In the genomic region with DNA sequence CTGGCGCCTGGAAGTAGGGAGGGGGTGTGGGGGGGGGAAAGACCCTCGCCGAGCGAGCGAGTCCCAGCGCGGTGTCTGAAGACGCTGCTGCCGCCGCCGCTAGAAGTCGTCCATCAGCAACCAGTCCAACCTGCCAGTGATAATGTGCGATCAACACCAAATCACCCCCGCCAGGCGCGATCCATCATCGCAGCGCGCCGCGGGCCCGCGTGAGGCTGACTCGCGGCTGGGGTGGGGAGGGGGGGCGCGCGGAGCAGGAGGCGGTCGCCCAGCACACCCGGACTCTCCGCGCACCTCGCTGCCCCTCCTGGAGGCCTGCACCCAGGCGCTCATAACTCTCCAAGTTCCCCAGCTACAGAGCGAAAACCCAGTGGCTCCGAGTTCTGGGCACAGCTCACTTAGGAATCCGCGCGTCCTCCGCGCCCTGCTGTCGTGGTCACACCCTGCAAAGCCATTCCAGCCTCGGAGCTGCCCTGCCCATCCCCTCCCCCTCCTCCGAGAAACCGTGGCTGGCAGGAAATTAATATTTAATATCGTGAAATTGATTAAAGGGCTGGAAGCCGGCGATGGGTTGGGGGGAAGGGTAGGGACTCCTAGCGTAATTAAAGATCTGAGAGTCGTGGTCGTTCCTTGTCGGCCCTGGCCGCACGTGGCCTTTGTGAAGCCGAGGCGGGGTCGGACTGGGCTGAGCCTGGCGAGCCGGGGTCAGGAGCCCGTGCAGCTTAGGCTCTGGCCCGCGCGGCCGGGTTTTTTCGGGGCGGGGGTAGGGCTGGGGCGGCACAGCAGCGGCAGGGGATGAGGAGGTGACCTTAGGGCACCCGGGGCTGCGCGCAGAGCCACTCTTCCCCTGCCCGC, we compare ENCODE assay signal across 9 cellular contexts. TPM values are rescaled to one million over a fixed set of nuclear protein-coding genes. Genes with fewer than 3 reads are reported as not detected.
DNase-seq lines count a peak whose midpoint lies in the region; ATAC-seq, FAIRE-seq and TF ChIP-seq lines count a peak whose summit lies in the region.
"Had no signal": no experiment of that assay in that cellular context is flagged by ENCODE, and none has a peak within 500 bp of the region (broad histone marks: within the 10 kb centered on the region; RNA-seq: fewer than 3 reads in every experiment).

No MANE protein-coding gene starts in this region.

- no TSS peak for BruUV-seq in endothelial cell of umbilical vein (replicated peaks; lab: Mats Ljungman, UMichigan)

- no peak overlapping the region for H3K27ac ChIP-seq in CD8-positive, alpha-beta T cell (ENCODE audit: low read depth, low read length)
- H3K27ac ChIP-seq in endothelial cell of umbilical vein (ENCODE audit: insufficient read depth, low read depth, low read length) (no peak overlapping the region), osteoblast (ENCODE audit: low read depth, low read length) (no peak overlapping the region)

- H3K9me3 ChIP-seq in CD8-positive, alpha-beta T cell (ENCODE audit: low read length), result no peaks in the 10 kb centered on the region
- H3K9me3 ChIP-seq in endothelial cell of umbilical vein (replicated peaks; ENCODE audit: control insufficient read depth, insufficient read depth, low read length) (no peaks in the 10 kb centered on the region), osteoblast (ENCODE audit: low read depth, low read length) (no peaks in the 10 kb centered on the region)

- H3K9ac ChIP-seq in endothelial cell of umbilical vein (replicated peaks; ENCODE audit: extremely low read depth, insufficient read depth, low read length), result peak overlapping the region; percentile 42

- H3K4me1 Mint-ChIP-seq in CD8-positive, alpha-beta T cell (ENCODE audit: low read depth), result peaks cover 16% of the 10 kb centered on the region

- H3K4me2 ChIP-seq in endothelial cell of umbilical vein (ENCODE audit: insufficient read depth, low read length) (peak overlapping the region; percentile 58), osteoblast (ENCODE audit: insufficient read depth, low read length) (no peak overlapping the region)

- FAIRE-seq in endothelial cell of umbilical vein (lab: Jason Lieb, UNC), result no peak
- FAIRE-seq: islet of Langerhans had no signal

- no peaks in the 10 kb centered on the region for H3K36me3 ChIP-seq in CD8-positive, alpha-beta T cell (ENCODE audit: insufficient read depth, low read length)
- H3K36me3 ChIP-seq in endothelial cell of umbilical vein (ENCODE audit: control insufficient read depth in 2 of 2, extremely low read depth in 1 of 2, insufficient read depth in 2 of 2, low read length in 2 of 2) (no peaks in the 10 kb centered on the region), osteoblast (ENCODE audit: insufficient read depth, low read length) (no peaks in the 10 kb centered on the region)

- H3K79me2 ChIP-seq in endothelial cell of umbilical vein (ENCODE audit: control insufficient read depth, insufficient read depth, low read length) (no peaks in the 10 kb centered on the region), osteoblast (ENCODE audit: insufficient read depth, low read length) (no peaks in the 10 kb centered on the region)

- TF ChIP-seq POLR2A in endothelial cell of umbilical vein (IDR thresholded peaks at IDR 0.05; ENCODE audit: low read depth, low read length), result no peak

- no peaks in the 10 kb centered on the region for H3K36me3 Mint-ChIP-seq in CD8-positive, alpha-beta T cell

- dilution Hi-C loops in endothelial cell of umbilical vein (cut with MboI; ENCODE audit: extremely low pct_ligation_motif_present, low sequenced_read_pairs), result no loop called here

- H3K27me3 Mint-ChIP-seq in CD8-positive, alpha-beta T cell (ENCODE audit: low read depth), result no peaks in the 10 kb centered on the region

- H3K27me3 ChIP-seq in CD8-positive, alpha-beta T cell (ENCODE audit: insufficient read depth, low read length), result no peaks in the 10 kb centered on the region
- H3K27me3 ChIP-seq in endothelial cell of umbilical vein (ENCODE audit: control insufficient read depth in 2 of 2, insufficient read depth in 2 of 2, low read length in 2 of 2) (no peaks in the 10 kb centered on the region), osteoblast (ENCODE audit: insufficient read depth, low read length) (peaks cover 37% of the 10 kb centered on the region)

- no peak for ATAC-seq in CD8-positive, alpha-beta T cell
- ATAC-seq in GM21619 (IDR thresholded peaks at IDR 0.05; ENCODE audit: unreplicated experiment), result no peak

- intact Hi-C loops in CD8-positive, alpha-beta T cell (cut with DNase I, micrococcal nuclease), result loop anchor here in 1 of 2 experiments (2.0 to 10.0 kb wide), 4 partner anchors 61 to 421 kb away; no protein-coding TSS in a partner anchor
- intact Hi-C loops in endothelial cell of umbilical vein (cut with micrococcal nuclease), result loop anchor here (1.0 to 5.0 kb wide), 3 partner anchors 19 to 424 kb away; no protein-coding TSS in a partner anchor

- H4K20me1 ChIP-seq in endothelial cell of umbilical vein (replicated peaks; ENCODE audit: control insufficient read depth, extremely low read depth, insufficient read depth, low read length) (no peaks in the 10 kb centered on the region), osteoblast (ENCODE audit: insufficient read depth, low read length) (no peaks in the 10 kb centered on the region)

- peak overlapping the region; percentile 48 for H2AFZ ChIP-seq in endothelial cell of umbilical vein (ENCODE audit: low read depth, low read length)
- H2AFZ ChIP-seq in osteoblast (ENCODE audit: low read length), result no peak overlapping the region

- H3K4me1 ChIP-seq in CD8-positive, alpha-beta T cell (ENCODE audit: insufficient read depth, low read length), result no peaks in the 10 kb centered on the region
- H3K4me1 ChIP-seq in endothelial cell of umbilical vein (ENCODE audit: control insufficient read depth, extremely low read depth, insufficient read depth, low read length) (peaks cover 20% of the 10 kb centered on the region), osteoblast (ENCODE audit: insufficient read depth, low read length) (peaks cover 3% of the 10 kb centered on the region)

- peak overlapping the region; percentile 33 for H3K4me3 ChIP-seq in CD8-positive, alpha-beta T cell (ENCODE audit: low read depth, low read length)
- H3K4me3 ChIP-seq in endothelial cell of umbilical vein (replicated peaks in 1 of 3; ENCODE audit: insufficient read depth in 1 of 3, low read depth in 1 of 3, low read length in 3 of 3), result peak overlapping the region in 1 of 3 experiments; percentile 38
- H3K4me3 ChIP-seq in osteoblast (ENCODE audit: insufficient read depth, low read length), result no peak overlapping the region

- CTCF ChIA-PET in CD8-positive, alpha-beta T cell (lab: Charles Lee), result no interaction called here
- CTCF ChIA-PET in endothelial cell of umbilical vein (lab: Charles Lee), result interaction anchor here (2.4 kb wide), 1 partner anchor 12 kb away, joined by 10 read pairs; no protein-coding TSS in a partner anchor

- H3K4me3 Mint-ChIP-seq in CD8-positive, alpha-beta T cell, result peak overlapping the region; percentile 84

- TF ChIP-seq CTCF in CD8-positive, alpha-beta T cell (IDR thresholded peaks at IDR 0.05), result no peak
- no peak for TF ChIP-seq CTCF in endothelial cell of umbilical vein (IDR thresholded peaks at IDR 0.05; ENCODE audit: extremely low read depth in 1 of 2, insufficient read depth in 1 of 2, low read depth in 1 of 2, low read length in 2 of 2)
- no peak for TF ChIP-seq CTCF in osteoblast (IDR thresholded peaks at IDR 0.05; ENCODE audit: extremely low read depth, low read depth, low read length)

- H3K9me1 ChIP-seq in endothelial cell of umbilical vein (replicated peaks; ENCODE audit: control insufficient read depth, extremely low read depth, insufficient read depth, low read length), result no peaks in the 10 kb centered on the region

- no peak overlapping the region for H3K27ac Mint-ChIP-seq in CD8-positive, alpha-beta T cell

- POLR2A ChIA-PET in CD8-positive, alpha-beta T cell (lab: Charles Lee), result interaction anchor here (0.6 to 1.4 kb wide), 3 partner anchors 12 to 17 kb away, joined by 3 to 4 read pairs (median 3); no protein-coding TSS in a partner anchor
- POLR2A ChIA-PET in endothelial cell of umbilical vein (lab: Charles Lee), result no interaction called here

- no peaks in the 10 kb centered on the region for H3K9me3 Mint-ChIP-seq in CD8-positive, alpha-beta T cell

- DNase-seq in CD8-positive, alpha-beta T cell, result no peak
- DNase-seq in NCI-H2227 (lab: John Stamatoyannopoulos, UW; ENCODE audit: unreplicated experiment) (peak; percentile 71), endothelial cell of umbilical vein (ENCODE audit: low read depth, low spot score) (no peak), osteoblast (ENCODE audit: insufficient read length, low spot score, missing footprints) (peak; percentile 83), GOT3 (lab: John Stamatoyannopoulos, UW) (no peak), SHP77 treated with DMSO at 0.1 percent for 48 hours (lab: John Stamatoyannopoulos, UW) (no peak)
- no peak for DNase-seq in stimulated activated CD4-positive, alpha-beta T cell treated with anti-CD3 and anti-CD28 coated beads, Interleukin-2, amount 100 ng/mL, for 24 hours

TF ChIP-seq in endothelial cell of umbilical vein, 7 proteins besides CTCF, POLR2A, EP300 and RAD21:
- TF ChIP-seq JUN (IDR thresholded peaks at IDR 0.05; ENCODE audit: borderline replicate concordance, insufficient read depth, insufficient read length, low read depth) (no peak), EZH2 (IDR thresholded peaks at IDR 0.05; ENCODE audit: borderline replicate concordance, low read depth, low read length, severe bottlenecking) (no peak)

RNA-seq across cellular contexts. Expression of gene BCOR, which starts 58.1 kb away (rescaled TPM):
- total RNA-seq in CD8-positive, alpha-beta T cell, result 10 to 100 TPM; 35.5 to 38.5 TPM
- total RNA-seq in endothelial cell of umbilical vein, result 23.9 and 24.2 TPM in 2 replicates
- polyA plus RNA-seq in endothelial cell of umbilical vein, result 10.1 and 11.9 TPM in 2 replicates
- 11.0 and 11.3 TPM in 2 replicates for polyA plus RNA-seq in endothelial cell of umbilical vein (2011; cell fraction: cytosol; rRNA removed)
- polyA plus RNA-seq in endothelial cell of umbilical vein (2011; cell fraction: nucleus; rRNA removed), result 15.7 and 18.2 TPM in 2 replicates
- 19.4 and 20.9 TPM in 2 replicates for polyA plus RNA-seq in endothelial cell of umbilical vein (2012)
- polyA minus RNA-seq in endothelial cell of umbilical vein, result 17.8 and 20.6 TPM in 2 replicates
- 25.7 TPM for polyA minus RNA-seq in endothelial cell of umbilical vein (2011; cell fraction: cytosol; rRNA and poly(A)+ RNA removed)
- polyA minus RNA-seq in endothelial cell of umbilical vein (2011; cell fraction: nucleus; rRNA and poly(A)+ RNA removed), result 12.8 and 13.3 TPM in 2 replicates
- 14.7 and 14.8 TPM in 2 replicates for total RNA-seq in osteoblast

Comparison
In these comparisons a context has a peak if more than half of its experiments do, and no peak if none do; other contexts are left out.
1. DNase-seq: peak in NCI-H2227 (single experiment) and osteoblast (single experiment); none in CD8-positive, alpha-beta T cell (0 of 7), endothelial cell of umbilical vein (single experiment), GOT3 (single experiment), SHP77 treated with DMSO at 0.1 percent for 48 hours (single experiment) and stimulated activated CD4-positive, alpha-beta T cell treated with anti-CD3 and anti-CD28 coated beads, Interleukin-2, amount 100 ng/mL, for 24 hours (0 of 2).